In the genomic region with DNA sequence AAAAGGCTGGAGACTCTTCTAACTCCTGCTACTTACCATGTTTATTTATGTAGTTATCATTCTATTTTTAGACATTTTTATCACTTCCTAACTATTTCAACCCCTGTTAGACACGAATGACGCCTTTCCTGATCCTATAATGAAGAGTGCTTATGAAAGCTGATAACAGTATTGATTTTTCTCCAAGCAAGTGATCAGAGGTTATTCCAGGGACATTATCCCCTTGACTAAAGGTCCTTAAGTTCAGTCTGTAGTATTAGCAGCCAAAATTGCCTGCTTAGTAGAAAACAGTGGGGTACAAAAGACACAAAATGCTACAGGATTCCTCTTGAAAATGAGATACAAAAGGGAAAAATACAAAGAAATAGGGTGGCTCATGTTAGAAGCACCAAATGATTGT, we compare ENCODE assay signal across 24 cellular contexts.
"Had no signal": no experiment of that assay in that cellular context is flagged by ENCODE, and none has a peak within 500 bp of the region (broad histone marks: within the 10 kb centered on the region; RNA-seq: fewer than 3 reads in every experiment).

No MANE protein-coding gene starts in this region.

- H3K4me3 ChIP-seq: heart right ventricle, hepatocyte, lower lobe of right lung, pancreas, prostate gland, skin epidermis, spleen, tibial nerve, uterus had no signal

- H3K4me2 ChIP-seq: hepatocyte had no signal

- ATAC-seq: heart right ventricle; left ventricle myocardium superior; lower lobe of right lung; naive thymus-derived CD4-positive, alpha-beta T cell; natural killer cell treated with Interleukin-12 subunit alpha and Interleukin-12 subunit beta and Interleukin-15 and Interleukin-18, amount 100 ng/mL, for 72 hours; pancreas; right cardiac atrium; stimulated activated memory B cell treated with anti-CD40 and anti-IgM and Interleukin-4, amounts not matched to agents 10 μg/mL and 1 μg/mL and 100 μg/mL, for 72 hours; stimulated activated naive CD8-positive, alpha-beta T cell treated with anti-CD3 and anti-CD28 coated beads, Interleukin-15, amount 100 ng/mL, for 72 hours had no signal

- H3K27me3 ChIP-seq: heart right ventricle, hepatocyte, pancreas, spleen, tibial nerve, uterus had no signal

- H3K4me1 ChIP-seq: heart right ventricle, lower lobe of right lung, pancreas, prostate gland, spleen, tibial nerve, uterus had no signal

- H3K27ac ChIP-seq: heart right ventricle, hepatocyte, lower lobe of right lung, pancreas, prostate gland, skin epidermis, spleen, tibial nerve, uterus had no signal

- H2AFZ ChIP-seq: hepatocyte had no signal

- DNase-seq: heart right ventricle; islet precursor cell; left ventricle myocardium superior; lower lobe of right lung; mammary epithelial cell; naive thymus-derived CD4-positive, alpha-beta T cell; nucleus accumbens; pancreas; posterior cingulate gyrus; retina; right cardiac atrium; spleen; stimulated activated CD4-positive, alpha-beta T cell treated with anti-CD3 and anti-CD28 coated beads, Interleukin-4, amount 100 ng/mL, for 4 hours; stimulated activated CD8-positive, alpha-beta memory T cell treated with anti-CD3 and anti-CD28 coated beads, Interleukin-4, amount 100 ng/mL, for 48 hours; stimulated activated naive CD4-positive, alpha-beta T cell treated with Interleukin-2 at 50 U/mL for 16 hours; stimulated activated naive CD8-positive, alpha-beta T cell treated with anti-CD3 and anti-CD28 coated beads, Interleukin-15, amount 100 ng/mL, for 72 hours; substantia nigra; uterus had no signal

- H3K79me2 ChIP-seq: hepatocyte had no signal

- H3K9me3 ChIP-seq: heart right ventricle, lower lobe of right lung, pancreas, prostate gland, tibial nerve, uterus had no signal

- H3K36me3 ChIP-seq: heart right ventricle, lower lobe of right lung, pancreas, prostate gland, spleen, tibial nerve, uterus had no signal
